Comparison of ENCODE assay signal across 1 cellular context in the genomic region with DNA sequence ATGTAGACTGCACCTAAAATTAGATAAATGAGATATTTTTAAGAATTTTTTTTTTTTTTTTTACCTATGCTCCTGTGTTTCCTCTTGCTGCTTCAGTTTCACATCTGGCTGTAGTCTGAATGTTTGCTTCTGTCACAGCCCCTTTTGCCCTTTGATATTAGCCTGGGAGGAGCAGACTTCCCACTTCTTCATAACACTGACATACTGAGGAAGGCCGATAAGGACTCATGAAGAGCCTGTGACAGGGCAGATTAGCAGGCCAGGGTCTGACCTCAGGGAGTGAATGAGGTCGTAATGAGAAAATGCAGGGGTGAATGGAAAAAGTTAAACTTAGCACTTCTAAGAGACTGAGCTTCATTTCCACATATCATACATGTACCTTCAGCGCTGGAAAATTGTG.
TF ChIP-seq lines count a peak whose summit lies in the region.

A gene (minus strand): TSS at position 117 of the 400 bp plus-strand sequence. CDS start 2,757 bp downstream, outside the sequence.

TF ChIP-seq in GM12878, 131 proteins besides CTCF, POLR2A, EP300 and RAD21:
- TF ChIP-seq NFYA (IDR thresholded peaks at IDR 0.05; ENCODE audit: borderline replicate concordance, low read depth, low read length) (no peak), SMAD1 (IDR thresholded peaks at IDR 0.05; ENCODE audit: low read depth, partially characterized antibody) (no peak), SUPT20H (IDR thresholded peaks at IDR 0.05; ENCODE audit: borderline replicate concordance, control insufficient read depth, low read depth, low read length) (no peak), MTA2 (IDR thresholded peaks at IDR 0.05; ENCODE audit: low read depth) (no peak), RAD51 (IDR thresholded peaks at IDR 0.05) (no peak), NRF1 (conservative IDR thresholded peaks at IDR 0.05; ENCODE audit: low read depth, low read length) (no peak), TAF1 (IDR thresholded peaks at IDR 0.05; ENCODE audit: borderline replicate concordance, low read depth, low read length) (no peak), ETV6 (conservative IDR thresholded peaks at IDR 0.05 in 1 of 2, IDR thresholded peaks at IDR 0.05 in 1 of 2; ENCODE audit: borderline replicate concordance in 1 of 2, low read depth in 1 of 2) (no peak), ESRRA (IDR thresholded peaks at IDR 0.05; ENCODE audit: low read length) (no peak), NR2C2 (IDR thresholded peaks at IDR 0.05; ENCODE audit: borderline replicate concordance, control insufficient read depth, insufficient read length, low read depth) (no peak), ZNF207 (IDR thresholded peaks at IDR 0.05; ENCODE audit: borderline replicate concordance) (no peak), MYC (IDR thresholded peaks at IDR 0.05; ENCODE audit: insufficient read depth, insufficient read length, insufficient replicate concordance, low read length, severe bottlenecking) (no peak), SMC3 (IDR thresholded peaks at IDR 0.05; ENCODE audit: borderline replicate concordance, low read length) (no peak)
- TF ChIP-seq, protein P1, sequence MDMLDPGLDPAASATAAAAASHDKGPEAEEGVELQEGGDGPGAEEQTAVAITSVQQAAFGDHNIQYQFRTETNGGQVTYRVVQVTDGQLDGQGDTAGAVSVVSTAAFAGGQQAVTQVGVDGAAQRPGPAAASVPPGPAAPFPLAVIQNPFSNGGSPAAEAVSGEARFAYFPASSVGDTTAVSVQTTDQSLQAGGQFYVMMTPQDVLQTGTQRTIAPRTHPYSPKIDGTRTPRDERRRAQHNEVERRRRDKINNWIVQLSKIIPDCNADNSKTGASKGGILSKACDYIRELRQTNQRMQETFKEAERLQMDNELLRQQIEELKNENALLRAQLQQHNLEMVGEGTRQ (IDR thresholded peaks at IDR 0.05; ENCODE audit: borderline replicate concordance, low read depth, low read length): no peak
- TF ChIP-seq, protein P2, sequence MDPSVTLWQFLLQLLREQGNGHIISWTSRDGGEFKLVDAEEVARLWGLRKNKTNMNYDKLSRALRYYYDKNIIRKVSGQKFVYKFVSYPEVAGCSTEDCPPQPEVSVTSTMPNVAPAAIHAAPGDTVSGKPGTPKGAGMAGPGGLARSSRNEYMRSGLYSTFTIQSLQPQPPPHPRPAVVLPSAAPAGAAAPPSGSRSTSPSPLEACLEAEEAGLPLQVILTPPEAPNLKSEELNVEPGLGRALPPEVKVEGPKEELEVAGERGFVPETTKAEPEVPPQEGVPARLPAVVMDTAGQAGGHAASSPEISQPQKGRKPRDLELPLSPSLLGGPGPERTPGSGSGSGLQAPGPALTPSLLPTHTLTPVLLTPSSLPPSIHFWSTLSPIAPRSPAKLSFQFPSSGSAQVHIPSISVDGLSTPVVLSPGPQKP (IDR thresholded peaks at IDR 0.05; ENCODE audit: low read depth, low read length): no peak
